ENCODE assay signal across 1 cellular context in genomic region chr4:13159041-13159620, GRCh38.
TF ChIP-seq lines count a peak whose summit lies in the region.

No MANE protein-coding gene starts in this region.

TF ChIP-seq in WTC11, 78 proteins besides CTCF, POLR2A, EP300 and RAD21 (continued from another document):
- TF ChIP-seq PRDM15 (CRISPR knock-in tag; IDR thresholded peaks at IDR 0.05): no peak
